Comparison of ENCODE assay signal across 17 cellular contexts in the genomic region with DNA sequence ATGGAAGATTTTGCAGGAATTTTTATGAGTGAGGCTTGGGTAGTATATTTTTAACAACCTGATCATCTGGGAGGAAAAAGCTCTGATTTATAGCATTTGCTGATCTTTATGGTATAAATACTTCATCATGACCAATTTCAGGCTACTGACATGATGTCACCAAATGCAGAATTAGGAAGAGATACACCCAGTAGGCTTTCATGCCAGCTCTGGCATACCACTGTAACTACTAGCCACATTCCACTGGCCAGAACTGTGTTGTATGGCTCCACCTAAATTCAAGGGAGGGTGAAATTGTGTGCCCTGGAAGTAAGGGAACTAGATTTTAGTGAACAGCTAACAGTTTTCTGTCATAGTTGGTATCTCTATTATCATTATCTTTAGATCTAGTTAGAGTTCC. TPM values are rescaled to one million over a fixed set of nuclear protein-coding genes. Genes with fewer than 3 reads are reported as not detected.
DNase-seq lines count a peak whose midpoint lies in the region; TF ChIP-seq lines count a peak whose summit lies in the region.
"Had no signal": no experiment of that assay in that cellular context is flagged by ENCODE, and none has a peak within 500 bp of the region (broad histone marks: within the 10 kb centered on the region; RNA-seq: fewer than 3 reads in every experiment).

No MANE protein-coding gene starts in this region.

- H3K4me3 ChIP-seq in GM23248 (no peak overlapping the region), fibroblast of villous mesenchyme (ENCODE audit: low read depth, low read length) (no peak overlapping the region), neural progenitor cell (no peak overlapping the region), thyroid gland (replicated peaks in 1 of 3) (no peak overlapping the region)
- H3K4me3 ChIP-seq: HAP-1 had no signal

- H4K20me1 ChIP-seq in GM23248 (ENCODE audit: insufficient read depth): peaks cover 14% of the 10 kb centered on the region
- H4K20me1 ChIP-seq in neural progenitor cell (ENCODE audit: low read depth): no peaks in the 10 kb centered on the region

- no peak for TF ChIP-seq CTCF in fibroblast of villous mesenchyme (IDR thresholded peaks at IDR 0.05; ENCODE audit: insufficient read depth, low read depth, low read length)
- TF ChIP-seq CTCF in neural progenitor cell (IDR thresholded peaks at IDR 0.05): no peak
- no peak for TF ChIP-seq CTCF in thyroid gland (IDR thresholded peaks at IDR 0.05)

- peaks cover 19% of the 10 kb centered on the region for H3K4me1 Mint-ChIP-seq in neural progenitor cell

- H3K27me3 Mint-ChIP-seq in neural progenitor cell (ENCODE audit: insufficient read depth, low read depth): no peaks in the 10 kb centered on the region

- H3K36me3 Mint-ChIP-seq in neural progenitor cell: peaks cover 7% of the 10 kb centered on the region

- H3K27me3 ChIP-seq in GM23248 (replicated peaks; ENCODE audit: insufficient read depth) (no peaks in the 10 kb centered on the region), neural progenitor cell (no peaks in the 10 kb centered on the region), thyroid gland (no peaks in the 10 kb centered on the region)

- H3K27ac ChIP-seq in GM23248: no peak overlapping the region
- no peak overlapping the region for H3K27ac ChIP-seq in neural progenitor cell
- no peak overlapping the region for H3K27ac ChIP-seq in thyroid gland
- H3K27ac ChIP-seq: 22Rv1 had no signal

- no peak overlapping the region for H3K4me3 Mint-ChIP-seq in neural progenitor cell
- H3K4me3 Mint-ChIP-seq: CD14-positive monocyte had no signal

- no peak overlapping the region for H3K27ac Mint-ChIP-seq in neural progenitor cell
- H3K27ac Mint-ChIP-seq: CD14-positive monocyte had no signal

- no peaks in the 10 kb centered on the region for H3K9me2 ChIP-seq in GM23248 (ENCODE audit: insufficient read depth)

- H3K9me3 ChIP-seq in GM23248 (ENCODE audit: low read depth) (no peaks in the 10 kb centered on the region), neural progenitor cell (ENCODE audit: low read depth) (no peaks in the 10 kb centered on the region), thyroid gland (no peaks in the 10 kb centered on the region)
- H3K9me3 ChIP-seq: HAP-1 had no signal

- H3K79me2 ChIP-seq in GM23248 (ENCODE audit: insufficient read depth): peaks cover 99% of the 10 kb centered on the region
- H3K79me2 ChIP-seq in neural progenitor cell (ENCODE audit: low read depth): peaks cover 65% of the 10 kb centered on the region

- H3K4me1 ChIP-seq in GM23248 (ENCODE audit: insufficient read depth) (peaks cover 36% of the 10 kb centered on the region), neural progenitor cell (peaks cover 17% of the 10 kb centered on the region), thyroid gland (peaks cover 9 to 12% of the 10 kb centered on the region in 2 donors)
- H3K4me1 ChIP-seq: HAP-1 had no signal

- in situ Hi-C loops in GM23248 (cut with MboI): no loop called here

- H3F3A ChIP-seq in GM23248 (ENCODE audit: insufficient read depth) (peaks cover 9% of the 10 kb centered on the region; the same call in 1 of the 2 replicates), neural progenitor cell (ENCODE audit: low read depth) (no peaks in the 10 kb centered on the region)

- intact Hi-C loops in thyroid gland (cut with DNase I) (no loop called here), posterior vena cava (cut with DNase I) (no loop called here)

- H2AFZ ChIP-seq in GM23248 (no peak overlapping the region), neural progenitor cell (replicated peaks) (no peak overlapping the region)

- no peak for TF ChIP-seq POLR2A in thyroid gland (IDR thresholded peaks at IDR 0.05)

- H3K4me2 ChIP-seq in GM23248 (ENCODE audit: unreplicated experiment) (no peak overlapping the region), neural progenitor cell (no peak overlapping the region)

- H3K9ac ChIP-seq in GM23248 (no peak overlapping the region), neural progenitor cell (no peak overlapping the region)

- H3K36me3 ChIP-seq in GM23248 (ENCODE audit: low read depth): no peaks in the 10 kb centered on the region
- H3K36me3 ChIP-seq in neural progenitor cell: no peaks in the 10 kb centered on the region
- no peaks in the 10 kb centered on the region for H3K36me3 ChIP-seq in thyroid gland
- H3K36me3 ChIP-seq: HAP-1 had no signal

- peaks cover 15% of the 10 kb centered on the region for H3K9me3 Mint-ChIP-seq in neural progenitor cell

- DNase-seq in AG08395 (ENCODE audit: low spot score) (peak; percentile 59), GM23248 (peak; percentile 71), NCI-H226 (peak; percentile 37), fibroblast of villous mesenchyme (ENCODE audit: low read depth) (peak; percentile 53), neural progenitor cell (ENCODE audit: low spot score) (no peak), thyroid gland (no peak), NCI-H1417 (lab: John Stamatoyannopoulos, UW) (no peak), posterior vena cava (ENCODE audit: low spot score) (no peak)
- DNase-seq: COR-L47, NCI-H146, NCI-H2081 treated with DMSO at 0.1 percent for 48 hours, NCI-H2227 treated with DMSO at 0.1 percent for 48 hours, NCI-H526 treated with DMSO at 0.1 percent for 48 hours had no signal

RNA-seq across cellular contexts. Expression of gene AP3S1, which starts 17.6 kb away (rescaled TPM):
- total RNA-seq in GM23248 (2014; rRNA removed; shearing (Covaris generic)): 430 and 550 TPM in 2 replicates
- 300 and 303 TPM in 2 replicates for polyA plus RNA-seq in GM23248 (2016; fragmentation: Nextera tagmentation; extraction: Ambion mirVana)
- total RNA-seq in fibroblast of villous mesenchyme (86.7 and 126 TPM in 2 replicates), neural progenitor cell (ENCODE audit: low replicate concordance) (139 and 157 TPM in 2 replicates), thyroid gland (100 to 1,000 TPM in 3 of 4 donors, 10 to 100 TPM in 1; 59.2 to 207 (median 149) TPM), posterior vena cava (10 to 100 TPM; 91.0 to 92.1 TPM)

RNA-seq across cellular contexts. Expression of gene ATG12, which starts 18.0 kb away (rescaled TPM):
- 57.2 and 70.2 TPM in 2 replicates for total RNA-seq in GM23248 (2014; rRNA removed; shearing (Covaris generic))
- 121 and 126 TPM in 2 replicates for polyA plus RNA-seq in GM23248 (2016; fragmentation: Nextera tagmentation; extraction: Ambion mirVana)
- 64.7 and 65.6 TPM in 2 replicates for total RNA-seq in fibroblast of villous mesenchyme
- total RNA-seq in neural progenitor cell (ENCODE audit: low replicate concordance): 50.4 and 122 TPM in 2 replicates
- total RNA-seq in thyroid gland: 10 to 100 TPM; 42.0 to 98.7 (median 68.1) TPM
- total RNA-seq in posterior vena cava: 10 to 100 TPM; 41.2 to 42.0 TPM

RNA-seq across cellular contexts. Expression of gene CDO1, which starts 42.9 kb away (rescaled TPM):
- total RNA-seq in GM23248 (2014; rRNA removed; shearing (Covaris generic)): 0.89 and 4.3 TPM in 2 replicates
- 2.1 and 2.2 TPM in 2 replicates for polyA plus RNA-seq in GM23248 (2016; fragmentation: Nextera tagmentation; extraction: Ambion mirVana)
- total RNA-seq in fibroblast of villous mesenchyme: 0.32 and 2.6 TPM in 2 replicates
- 18.4 and 21.9 TPM in 2 replicates for total RNA-seq in neural progenitor cell (ENCODE audit: low replicate concordance)
- 10 to 100 TPM in 3 of 4 donors, 1 to 10 TPM in 1; 4.0 to 40.4 (median 24.0) TPM for total RNA-seq in thyroid gland
- 1 to 10 TPM; 4.1 to 6.4 TPM for total RNA-seq in posterior vena cava
- total RNA-seq: G401 had no signal
- polyA plus RNA-seq: CD14-positive monocyte had no signal

Comparison
In these comparisons a context has a peak if more than half of its experiments do, and no peak if none do; other contexts are left out.
1. DNase-seq: peak in AG08395 (single experiment), GM23248 (single experiment), NCI-H226 (single experiment) and fibroblast of villous mesenchyme (single experiment); none in neural progenitor cell (single experiment), thyroid gland (0 of 2), NCI-H1417 (0 of 3) and posterior vena cava (single experiment).